In the genomic region with DNA sequence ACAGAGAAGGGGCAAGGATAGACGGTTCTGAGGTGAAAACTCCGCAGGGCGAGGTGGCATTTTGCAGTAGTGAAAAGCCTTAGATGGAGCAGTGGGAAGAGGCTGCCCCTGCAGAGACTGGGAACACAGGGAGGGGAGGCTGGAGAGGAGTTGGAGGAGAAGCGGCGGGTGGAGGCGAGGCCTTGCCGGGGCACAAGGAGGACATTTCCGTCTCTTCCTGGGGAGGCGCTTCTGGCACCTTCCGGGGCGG, we compare ENCODE assay signal across 8 cellular contexts. TPM values are rescaled to one million over a fixed set of nuclear protein-coding genes. Genes with fewer than 3 reads are reported as not detected.
DNase-seq lines count a peak whose midpoint lies in the region; ATAC-seq and TF ChIP-seq lines count a peak whose summit lies in the region.

No MANE protein-coding gene starts in this region.

- TF ChIP-seq CTCF in heart right ventricle (IDR thresholded peaks at IDR 0.05) (no peak), lower lobe of right lung (IDR thresholded peaks at IDR 0.05) (peak; percentile 84)

- H3K27me3 Mint-ChIP-seq in activated T-helper 2 cell treated with anti-CD3 and anti-CD28 coated beads, Interferon-gamma antibody, Interleukin-2, Interleukin-4, amounts not matched to agents 10 μg/mL and 5 μg/mL and 100 μg/mL, durations not matched to agents 14 hours and 24 hours and 36 hours (ENCODE audit: low read depth) = no peaks in the 10 kb centered on the region

- no peaks in the 10 kb centered on the region for H3K9me3 ChIP-seq in heart right ventricle
- H3K9me3 ChIP-seq in lower lobe of right lung = no peaks in the 10 kb centered on the region

- H3K4me3 ChIP-seq in heart right ventricle = peak overlapping the region in 8 of 10 donors; percentile 39 to 84 (median 65)
- peak overlapping the region; percentile 77 for H3K4me3 ChIP-seq in lower lobe of right lung
- H3K4me3 ChIP-seq in urinary bladder (ENCODE audit: low read depth, low read length) = no peak overlapping the region

- WGBS in heart right ventricle, 2 donors = 10 to 16% methylated on average over 8 to 11 of the region's 11 CpGs
- 17% methylated on average over 11 of the region's 11 CpGs for WGBS in urinary bladder

- ATAC-seq in heart right ventricle = no peak
- no peak for ATAC-seq in Right ventricle myocardium inferior
- ATAC-seq in lower lobe of right lung = no peak

- H3K4me1 Mint-ChIP-seq in activated T-helper 2 cell treated with anti-CD3 and anti-CD28 coated beads, Interferon-gamma antibody, Interleukin-2, Interleukin-4, amounts not matched to agents 10 μg/mL and 5 μg/mL and 100 μg/mL, durations not matched to agents 14 hours and 24 hours and 36 hours (ENCODE audit: low read depth) = peaks cover 10% of the 10 kb centered on the region

- peaks cover 15 to 78% (median 36%) of the 10 kb centered on the region in 9 donors for H3K4me1 ChIP-seq in heart right ventricle
- peaks cover 14% of the 10 kb centered on the region for H3K4me1 ChIP-seq in lower lobe of right lung
- H3K4me1 ChIP-seq in urinary bladder (ENCODE audit: insufficient read depth) = no peaks in the 10 kb centered on the region

- H3K4me3 Mint-ChIP-seq in activated T-helper 2 cell treated with anti-CD3 and anti-CD28 coated beads, Interferon-gamma antibody, Interleukin-2, Interleukin-4, amounts not matched to agents 10 μg/mL and 5 μg/mL and 100 μg/mL, durations not matched to agents 14 hours and 24 hours and 36 hours (ENCODE audit: low read depth) = peak overlapping the region; percentile 82

- H3K27ac ChIP-seq in heart right ventricle (peak overlapping the region; percentile 79 to 97 (median 93)), lower lobe of right lung (peak overlapping the region; percentile 92), urinary bladder (ENCODE audit: low read depth) (peak overlapping the region; percentile 95)

- H3K36me3 ChIP-seq in heart right ventricle (peaks cover 0 to 53% (median 0%) of the 10 kb centered on the region in 9 donors), lower lobe of right lung (no peaks in the 10 kb centered on the region), urinary bladder (ENCODE audit: insufficient read depth) (no peaks in the 10 kb centered on the region)

- intact Hi-C loops in heart right ventricle (cut with DNase I) (loop anchor here in 8 of 10 donors (5.0 to 10.0 kb wide), 4 partner anchors 46 to 191 kb away; partner anchors contain the start of gene BMPR1A (in 2 of the 8)), Right ventricle myocardium inferior (cut with DNase I) (loop anchor here (1.0 kb wide), 1 partner anchor 188 kb away; no protein-coding TSS in a partner anchor), lower lobe of right lung (cut with DNase I) (no loop called here)
- intact Hi-C loops in activated T-helper 2 cell treated with anti-CD3 and anti-CD28 coated beads, Interferon-gamma antibody, Interleukin-2, Interleukin-4, amounts not matched to agents 10 μg/mL and 5 μg/mL and 100 μg/mL, durations not matched to agents 14 hours and 24 hours and 36 hours (cut with micrococcal nuclease) = loop anchor here (1.0 to 5.0 kb wide), 3 partner anchors 45 to 251 kb away; partner anchors contain the start of gene BMPR1A

- H3K36me3 Mint-ChIP-seq in activated T-helper 2 cell treated with anti-CD3 and anti-CD28 coated beads, Interferon-gamma antibody, Interleukin-2, Interleukin-4, amounts not matched to agents 10 μg/mL and 5 μg/mL and 100 μg/mL, durations not matched to agents 14 hours and 24 hours and 36 hours (ENCODE audit: low read depth) = no peaks in the 10 kb centered on the region

- H3K9me3 Mint-ChIP-seq in activated T-helper 2 cell treated with anti-CD3 and anti-CD28 coated beads, Interferon-gamma antibody, Interleukin-2, Interleukin-4, amounts not matched to agents 10 μg/mL and 5 μg/mL and 100 μg/mL, durations not matched to agents 14 hours and 24 hours and 36 hours = no peaks in the 10 kb centered on the region

- no peak for DNase-seq in heart right ventricle
- DNase-seq in Right ventricle myocardium inferior (ENCODE audit: missing footprints) = no peak
- DNase-seq in activated T-helper 2 cell treated with anti-CD3 and anti-CD28 coated beads, Interferon-gamma antibody, Interleukin-2, Interleukin-4, amounts not matched to agents 10 μg/mL and 5 μg/mL and 100 μg/mL, durations not matched to agents 14 hours and 24 hours and 36 hours (ENCODE audit: low spot score) = no peak
- DNase-seq in lower lobe of right lung = no peak
- no peak for DNase-seq in D341Med (ENCODE audit: low spot score)
- no peak for DNase-seq in NCI-H2227 treated with DMSO at 0.1 percent for 48 hours (lab: John Stamatoyannopoulos, UW)
- no peak for DNase-seq in NCI-H1930 (lab: John Stamatoyannopoulos, UW)

- peak overlapping the region; percentile 95 for H3K27ac Mint-ChIP-seq in activated T-helper 2 cell treated with anti-CD3 and anti-CD28 coated beads, Interferon-gamma antibody, Interleukin-2, Interleukin-4, amounts not matched to agents 10 μg/mL and 5 μg/mL and 100 μg/mL, durations not matched to agents 14 hours and 24 hours and 36 hours

- peaks cover 0 to 44% (median 14%) of the 10 kb centered on the region in 7 donors for H3K27me3 ChIP-seq in heart right ventricle
- peaks cover 1% of the 10 kb centered on the region for H3K27me3 ChIP-seq in lower lobe of right lung (ENCODE audit: low read depth)

RNA-seq across cellular contexts. Expression of gene LDB3, which starts 42.6 kb away (rescaled TPM):
- total RNA-seq in heart right ventricle = 1,000 to 10,000 TPM; 1,248 to 1,738 (median 1,513) TPM
- 1,000 to 10,000 TPM in 1 of 2 donors, 100 to 1,000 TPM in 1; 162 to 1,622 TPM for polyA plus RNA-seq in heart right ventricle
- 1,478 TPM for total RNA-seq in Right ventricle myocardium inferior
- total RNA-seq in activated T-helper 2 cell treated with anti-CD3 and anti-CD28 coated beads, Interferon-gamma antibody, Interleukin-2, Interleukin-4, amounts not matched to agents 10 μg/mL and 5 μg/mL and 100 μg/mL, durations not matched to agents 14 hours and 24 hours and 36 hours = 0.05 TPM in 1 of 2 replicates, not detected in the other
- total RNA-seq in lower lobe of right lung = 2.2 TPM
- total RNA-seq in urinary bladder = 7.1 TPM
- polyA plus RNA-seq in urinary bladder = 8.2 TPM

RNA-seq across cellular contexts. Expression of gene BMPR1A, which starts 45.5 kb away (rescaled TPM):
- total RNA-seq in heart right ventricle (10 to 100 TPM; 34.4 to 69.0 (median 47.7) TPM), Right ventricle myocardium inferior (53.2 TPM), lower lobe of right lung (37.0 TPM), urinary bladder (128 TPM)
- polyA plus RNA-seq in heart right ventricle (10 to 100 TPM in 1 of 2 donors, 1 to 10 TPM in 1; 6.7 to 10.3 TPM), urinary bladder (36.6 TPM)
- 11.2 and 11.9 TPM in 2 replicates for total RNA-seq in activated T-helper 2 cell treated with anti-CD3 and anti-CD28 coated beads, Interferon-gamma antibody, Interleukin-2, Interleukin-4, amounts not matched to agents 10 μg/mL and 5 μg/mL and 100 μg/mL, durations not matched to agents 14 hours and 24 hours and 36 hours

RNA-seq across cellular contexts. Expression of gene OPN4, which starts 56.6 kb away (rescaled TPM):
- total RNA-seq in heart right ventricle = under 1 TPM in 5 of 10 donors, not detected in 5; 0.11 to 0.27 (median 0.26) TPM
- under 1 TPM; 0.10 to 0.29 TPM for polyA plus RNA-seq in heart right ventricle
- total RNA-seq in Right ventricle myocardium inferior = 0.41 TPM
- total RNA-seq in activated T-helper 2 cell treated with anti-CD3 and anti-CD28 coated beads, Interferon-gamma antibody, Interleukin-2, Interleukin-4, amounts not matched to agents 10 μg/mL and 5 μg/mL and 100 μg/mL, durations not matched to agents 14 hours and 24 hours and 36 hours = not detected in 2 replicates
- not detected for total RNA-seq in lower lobe of right lung
- total RNA-seq in urinary bladder = not detected
- polyA plus RNA-seq in urinary bladder = 0.13 TPM

Comparison
In these comparisons a context has a peak if more than half of its experiments do, and no peak if none do; other contexts are left out.
1. RNA of gene LDB3, which starts 42.6 kb away (total RNA-seq): 1,248 to 1,738 TPM in heart right ventricle and 1,478 TPM in Right ventricle myocardium inferior (single experiment); 7.1 TPM in urinary bladder (single experiment), 2.2 TPM in lower lobe of right lung (single experiment) and 0.05 TPM in activated T-helper 2 cell treated with anti-CD3 and anti-CD28 coated beads, Interferon-gamma antibody, Interleukin-2, Interleukin-4, amounts not matched to agents 10 μg/mL and 5 μg/mL and 100 μg/mL, durations not matched to agents 14 hours and 24 hours and 36 hours; every median in the first group is over 100 times any median in the second.
2. Peak in every context shown above with its lines, with median percentiles within 50 percentile points of each other: H3K27ac ChIP-seq.